In the genomic region with DNA sequence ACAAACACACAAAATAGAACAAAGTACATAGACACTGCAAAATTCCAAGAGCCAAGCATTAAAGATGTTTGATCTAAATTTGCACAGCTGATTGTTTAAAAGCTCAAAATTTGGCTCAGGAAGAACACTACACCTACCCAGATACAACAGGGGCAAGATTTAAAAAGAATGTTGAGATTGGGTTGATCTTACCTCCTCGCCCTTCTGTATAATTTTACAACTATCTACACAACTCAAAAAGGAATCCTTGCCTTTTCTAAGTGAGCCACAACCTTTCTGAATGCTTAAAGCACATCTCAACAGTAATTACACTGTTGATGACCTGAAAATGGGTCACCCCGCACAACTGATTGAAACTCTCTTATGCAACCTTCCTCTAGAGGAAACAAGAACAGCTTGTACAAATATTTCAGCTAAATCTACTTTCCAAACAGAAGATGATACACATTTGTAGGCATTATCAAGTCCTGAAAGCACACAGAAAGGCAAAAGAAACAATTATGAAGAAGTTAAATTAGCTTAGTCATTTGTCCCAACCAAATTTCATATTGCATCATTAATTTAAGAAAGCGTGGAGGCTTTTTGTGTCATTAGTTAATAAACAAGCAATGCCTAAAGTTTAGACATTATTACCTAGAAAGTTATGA, we compare ENCODE assay signal across 13 cellular contexts.
DNase-seq lines count a peak whose midpoint lies in the region; ATAC-seq and TF ChIP-seq lines count a peak whose summit lies in the region.
"Had no signal": no experiment of that assay in that cellular context is flagged by ENCODE, and none has a peak within 500 bp of the region (broad histone marks: within the 10 kb centered on the region; RNA-seq: fewer than 3 reads in every experiment).

No MANE protein-coding gene starts in this region.

- H3K9ac ChIP-seq in mammary epithelial cell (ENCODE audit: insufficient read depth, low read length) (no peak overlapping the region), liver (ENCODE audit: low read depth in 1 of 2, low read length in 2 of 2) (no peak overlapping the region)
- H3K9ac ChIP-seq: neural progenitor cell had no signal

- intact Hi-C loops in mammary epithelial cell (cut with micrococcal nuclease) (no loop called here), lower leg skin (cut with DNase I; ENCODE audit: low total_unique reads) (no loop called here)

- TF ChIP-seq RAD21 in liver (IDR thresholded peaks at IDR 0.05) = peak; percentile 22 to 41

- H3K27ac ChIP-seq in mammary epithelial cell (ENCODE audit: insufficient read depth, low read depth, low read length) (peak overlapping the region; percentile 22), liver (ENCODE audit: low read depth in 1 of 2, low read length in 2 of 2) (peak overlapping the region; percentile 47 to 48)
- H3K27ac ChIP-seq: HL-60, neural progenitor cell had no signal

- TF ChIP-seq POLR2A in lower leg skin (IDR thresholded peaks at IDR 0.05) = no peak

- H3K79me2 ChIP-seq in mammary epithelial cell (ENCODE audit: insufficient read depth, low read length) = peaks cover 55% of the 10 kb centered on the region

- 88% methylated on average over 3 of the region's 3 CpGs for WGBS in mammary epithelial cell (ENCODE audit: low coverage, missing lambda C conversion rate)
- 55% methylated on average over 3 of the region's 3 CpGs for WGBS in liver
- 70 to 72% methylated on average over 3 of the region's 3 CpGs for WGBS in lower leg skin, 2 donors

- H3K9me3 ChIP-seq in mammary epithelial cell (replicated peaks; ENCODE audit: insufficient read depth, low read length) = no peaks in the 10 kb centered on the region
- no peaks in the 10 kb centered on the region for H3K9me3 ChIP-seq in liver (ENCODE audit: control insufficient read depth in 4 of 4, low read length in 3 of 4)
- H3K9me3 ChIP-seq: BE2C had no signal

- H3K4me3 ChIP-seq in mammary epithelial cell (replicated peaks in 1 of 3; ENCODE audit: insufficient read depth in 1 of 3, low read depth in 2 of 3, low read length in 3 of 3) (no peak overlapping the region), liver (ENCODE audit: low read depth in 1 of 3, low read length in 3 of 3) (no peak overlapping the region), lower leg skin (ENCODE audit: low read depth, poor library complexity, severe bottlenecking) (no peak overlapping the region)
- H3K4me3 ChIP-seq: neural progenitor cell had no signal

- no TSS peak for BruUV-seq in mammary epithelial cell (replicated peaks; lab: Mats Ljungman, UMichigan)

- DNase-seq in AML-193 (lab: John Stamatoyannopoulos, UW) (peak; percentile 51 to 64), HuH-7.5 (ENCODE audit: low spot score) (peak; percentile 39), mammary epithelial cell (peak; percentile 14), NCI-H526 (lab: John Stamatoyannopoulos, UW) (no peak), lower leg skin (ENCODE audit: low spot score in 2 of 2) (no peak)
- DNase-seq: BE2C; effector memory CD8-positive, alpha-beta T cell; NCI-H1436 had no signal

- TF ChIP-seq CTCF in mammary epithelial cell (conservative IDR thresholded peaks at IDR 0.05 in 1 of 2, IDR thresholded peaks at IDR 0.05 in 1 of 2; ENCODE audit: extremely low read depth in 1 of 2, insufficient read depth in 1 of 2, low read depth in 1 of 2, low read length in 2 of 2) = no peak
- no peak for TF ChIP-seq CTCF in liver (IDR thresholded peaks at IDR 0.05; ENCODE audit: low read depth, low read length, missing input control)
- no peak for TF ChIP-seq CTCF in lower leg skin (IDR thresholded peaks at IDR 0.05)

- peak overlapping the region; percentile 1 for H3K4me2 ChIP-seq in mammary epithelial cell (ENCODE audit: insufficient read depth, low read depth, low read length)
- H3K4me2 ChIP-seq: neural progenitor cell had no signal

- ATAC-seq in GM21723 (IDR thresholded peaks at IDR 0.05; ENCODE audit: unreplicated experiment) = no peak
- no peak for ATAC-seq in HG03097 (IDR thresholded peaks at IDR 0.05; ENCODE audit: low FRiP score, unreplicated experiment)
- ATAC-seq: effector memory CD8-positive, alpha-beta T cell had no signal

- H4K20me1 ChIP-seq in mammary epithelial cell (ENCODE audit: insufficient read depth, low read length) = peaks cover 2% of the 10 kb centered on the region

- dilution Hi-C loops in mammary epithelial cell (cut with HindIII; ENCODE audit: low sequenced_read_pairs) = no loop called here

- H3K36me3 ChIP-seq in mammary epithelial cell (ENCODE audit: insufficient read depth, low read length) (peaks cover 5% of the 10 kb centered on the region), liver (ENCODE audit: control insufficient read depth in 4 of 4, insufficient read depth in 3 of 4, low read depth in 1 of 4, low read length in 3 of 4) (peaks cover 0 to 6% (median 3%) of the 10 kb centered on the region in 4 donors)
- H3K36me3 ChIP-seq: BE2C had no signal

- no peaks in the 10 kb centered on the region for H3K27me3 ChIP-seq in mammary epithelial cell (ENCODE audit: insufficient read depth, low read length)
- H3K27me3 ChIP-seq in liver (ENCODE audit: control insufficient read depth in 4 of 4, insufficient read depth in 4 of 4, low read length in 3 of 4) = no peaks in the 10 kb centered on the region
- H3K27me3 ChIP-seq: BE2C, neural progenitor cell had no signal

- H3K4me1 ChIP-seq in mammary epithelial cell (ENCODE audit: insufficient read depth, low read length) (peaks cover 30% of the 10 kb centered on the region), liver (ENCODE audit: control insufficient read depth in 4 of 4, insufficient read depth in 4 of 4, low read length in 3 of 4) (peaks cover 6 to 23% (median 20%) of the 10 kb centered on the region in 4 donors)
- H3K4me1 ChIP-seq: neural progenitor cell had no signal

- H2AFZ ChIP-seq in mammary epithelial cell (ENCODE audit: low read depth, low read length) = no peak overlapping the region
- H2AFZ ChIP-seq: neural progenitor cell had no signal

- in situ Hi-C loops in mammary epithelial cell (cut with MboI; ENCODE audit: low sequenced_read_pairs in 2 of 2) = no loop called here

- CTCF ChIA-PET in mammary epithelial cell (lab: Charles Lee; ENCODE audit: low non-redundant PET) = no interaction called here

TF ChIP-seq in liver, 16 proteins besides CTCF, POLR2A, EP300 and RAD21:
- TF ChIP-seq JUND (IDR thresholded peaks at IDR 0.05) = peak in 1 of 2 donors; percentile 23
- TF ChIP-seq YY1 (IDR thresholded peaks at IDR 0.05) = peak; percentile 47
- TF ChIP-seq, protein P1, sequence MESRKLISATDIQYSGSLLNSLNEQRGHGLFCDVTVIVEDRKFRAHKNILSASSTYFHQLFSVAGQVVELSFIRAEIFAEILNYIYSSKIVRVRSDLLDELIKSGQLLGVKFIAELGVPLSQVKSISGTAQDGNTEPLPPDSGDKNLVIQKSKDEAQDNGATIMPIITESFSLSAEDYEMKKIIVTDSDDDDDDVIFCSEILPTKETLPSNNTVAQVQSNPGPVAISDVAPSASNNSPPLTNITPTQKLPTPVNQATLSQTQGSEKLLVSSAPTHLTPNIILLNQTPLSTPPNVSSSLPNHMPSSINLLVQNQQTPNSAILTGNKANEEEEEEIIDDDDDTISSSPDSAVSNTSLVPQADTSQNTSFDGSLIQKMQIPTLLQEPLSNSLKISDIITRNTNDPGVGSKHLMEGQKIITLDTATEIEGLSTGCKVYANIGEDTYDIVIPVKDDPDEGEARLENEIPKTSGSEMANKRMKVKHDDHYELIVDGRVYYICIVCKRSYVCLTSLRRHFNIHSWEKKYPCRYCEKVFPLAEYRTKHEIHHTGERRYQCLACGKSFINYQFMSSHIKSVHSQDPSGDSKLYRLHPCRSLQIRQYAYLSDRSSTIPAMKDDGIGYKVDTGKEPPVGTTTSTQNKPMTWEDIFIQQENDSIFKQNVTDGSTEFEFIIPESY (IDR thresholded peaks at IDR 0.05) = no peak
- TF ChIP-seq FOXA1 (IDR thresholded peaks at IDR 0.05) = no peak
- TF ChIP-seq HNF4A (conservative IDR thresholded peaks at IDR 0.05) = peak; percentile 43
- TF ChIP-seq, protein P2, sequence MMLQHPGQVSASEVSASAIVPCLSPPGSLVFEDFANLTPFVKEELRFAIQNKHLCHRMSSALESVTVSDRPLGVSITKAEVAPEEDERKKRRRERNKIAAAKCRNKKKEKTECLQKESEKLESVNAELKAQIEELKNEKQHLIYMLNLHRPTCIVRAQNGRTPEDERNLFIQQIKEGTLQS (IDR thresholded peaks at IDR 0.05) = peak; percentile 49
- TF ChIP-seq GABPA (IDR thresholded peaks at IDR 0.05 in 1 of 2, conservative IDR thresholded peaks at IDR 0.05 in 1 of 2) = no peak
- peak; percentile 72 for TF ChIP-seq SP1 (IDR thresholded peaks at IDR 0.05)
- peak; percentile 83 to 84 for TF ChIP-seq RXRA (IDR thresholded peaks at IDR 0.05)

Comparison
In these comparisons a context has a peak if more than half of its experiments do, and no peak if none do; other contexts are left out.
1. DNase-seq: peak in AML-193 (2 of 2), HuH-7.5 (single experiment) and mammary epithelial cell (single experiment); none in NCI-H526 (0 of 2) and lower leg skin (0 of 2).